Comparison of ENCODE assay signal across 12 cellular contexts in the genomic region with DNA sequence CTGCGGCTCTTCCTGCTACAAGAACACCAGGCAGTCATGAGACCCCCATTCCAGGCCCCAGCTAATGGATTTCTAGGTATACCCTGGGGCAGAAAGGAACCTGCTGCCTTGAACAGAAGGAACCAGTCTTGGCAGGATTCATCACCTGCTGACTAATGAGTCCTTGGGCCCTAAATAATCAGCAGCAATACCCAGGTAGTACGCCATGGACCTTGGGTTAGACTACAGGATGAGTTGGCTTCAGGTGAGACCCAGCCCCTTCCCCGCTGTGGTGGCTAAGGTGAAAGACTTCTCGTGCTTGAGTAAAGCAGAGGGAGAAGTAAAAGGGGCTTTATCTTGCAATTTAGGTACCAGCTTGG.
"Had no signal": no experiment of that assay in that cellular context is flagged by ENCODE, and none has a peak within 500 bp of the region (broad histone marks: within the 10 kb centered on the region; RNA-seq: fewer than 3 reads in every experiment).

No MANE protein-coding gene starts in this region.

- H3K4me3 ChIP-seq: esophagus muscularis mucosa, mucosa of descending colon, pancreas had no signal

- H3K4me1 Mint-ChIP-seq: stimulated activated effector memory CD8-positive, alpha-beta T cell treated with anti-CD3 and anti-CD28 coated beads, Interleukin-12 subunit alpha, Interleukin-12 subunit beta, amount 100 ng/mL, for 72 hours; T-helper 17 cell had no signal

- H3K27me3 Mint-ChIP-seq: activated naive CD8-positive, alpha-beta T cell had no signal

- DNase-seq: activated CD4-positive, alpha-beta T cell treated with anti-CD3 and anti-CD28 coated beads for 48 hours; activated CD8-positive, alpha-beta memory T cell treated with anti-CD3 and anti-CD28 coated beads, Interleukin-2, amount 50 U/mL, for 48 hours; activated gamma-delta T cell treated with Interleukin-2 at 50 U/mL for 16 hours; activated T-cell treated with anti-CD3 and anti-CD28 coated beads, Interleukin-2, amount 50 U/mL, for 72 hours; mucosa of descending colon; naive thymus-derived CD8-positive, alpha-beta T cell; pancreas; T-helper 17 cell had no signal

- ATAC-seq: activated T-cell treated with anti-CD3 and anti-CD28 coated beads, Interleukin-2, amount 50 U/mL, for 72 hours; mucosa of descending colon; naive thymus-derived CD8-positive, alpha-beta T cell; stimulated activated effector memory CD8-positive, alpha-beta T cell treated with anti-CD3 and anti-CD28 coated beads, Interleukin-12 subunit alpha, Interleukin-12 subunit beta, amount 100 ng/mL, for 72 hours; T-helper 17 cell had no signal

- H3K27ac Mint-ChIP-seq: activated naive CD8-positive, alpha-beta T cell; activated T-cell treated with anti-CD3 and anti-CD28 coated beads, Interleukin-2, amount 50 U/mL, for 72 hours; stimulated activated effector memory CD8-positive, alpha-beta T cell treated with anti-CD3 and anti-CD28 coated beads, Interleukin-12 subunit alpha, Interleukin-12 subunit beta, amount 100 ng/mL, for 72 hours; T-helper 17 cell had no signal

- H3K36me3 Mint-ChIP-seq: stimulated activated effector memory CD8-positive, alpha-beta T cell treated with anti-CD3 and anti-CD28 coated beads, Interleukin-12 subunit alpha, Interleukin-12 subunit beta, amount 100 ng/mL, for 72 hours had no signal

- H3K27me3 ChIP-seq: esophagus muscularis mucosa, pancreas had no signal

- H3K4me3 Mint-ChIP-seq: activated naive CD8-positive, alpha-beta T cell; activated T-cell treated with anti-CD3 and anti-CD28 coated beads, Interleukin-2, amount 50 U/mL, for 72 hours; naive thymus-derived CD8-positive, alpha-beta T cell; stimulated activated effector memory CD8-positive, alpha-beta T cell treated with anti-CD3 and anti-CD28 coated beads, Interleukin-12 subunit alpha, Interleukin-12 subunit beta, amount 100 ng/mL, for 72 hours; T-helper 17 cell; WTC11 had no signal

- H3K36me3 ChIP-seq: pancreas had no signal

- H3K27ac ChIP-seq: esophagus muscularis mucosa, pancreas had no signal

- H3K4me1 ChIP-seq: pancreas had no signal

- H3K9me3 ChIP-seq: pancreas had no signal
